8 cellular contexts compared by ENCODE assay signal in the genomic region with DNA sequence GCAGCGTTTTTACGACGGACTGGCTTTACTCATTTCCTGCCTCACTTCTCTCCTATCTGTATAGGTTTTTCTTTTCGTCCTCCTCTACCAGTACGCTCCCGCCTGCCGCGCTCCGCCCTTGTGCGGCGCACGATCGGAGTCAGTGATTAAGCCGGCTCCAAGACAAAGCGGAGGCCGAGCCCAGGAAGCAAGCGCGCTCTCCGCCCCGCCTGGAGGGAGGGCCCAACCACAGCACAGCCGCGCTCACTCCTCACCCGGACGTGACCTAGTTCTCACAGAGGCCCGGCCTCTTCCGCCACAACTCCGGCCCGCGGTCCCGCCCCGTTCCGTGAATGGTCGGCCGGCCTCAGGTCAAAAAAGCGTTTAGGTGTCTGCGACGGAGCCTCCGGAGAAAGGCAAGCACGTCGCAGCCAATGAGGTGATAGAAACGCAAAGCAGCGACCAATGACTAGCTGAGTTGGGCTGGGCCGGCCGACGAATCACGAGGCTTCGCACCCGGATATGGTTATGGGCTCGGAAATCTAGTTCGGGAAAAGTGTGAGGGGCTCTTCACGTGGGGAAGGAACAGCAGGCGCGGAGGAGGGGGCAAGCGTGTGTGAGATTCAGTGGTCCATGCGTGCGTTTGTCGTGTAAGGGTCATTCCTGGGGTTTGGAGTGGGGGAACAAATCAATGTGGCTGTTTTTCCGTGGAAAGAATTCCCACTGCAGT. TPM values are rescaled to one million over a fixed set of nuclear protein-coding genes. Genes with fewer than 3 reads are reported as not detected.
DNase-seq lines count a peak whose midpoint lies in the region; ATAC-seq and TF ChIP-seq lines count a peak whose summit lies in the region.

A gene with protein sequence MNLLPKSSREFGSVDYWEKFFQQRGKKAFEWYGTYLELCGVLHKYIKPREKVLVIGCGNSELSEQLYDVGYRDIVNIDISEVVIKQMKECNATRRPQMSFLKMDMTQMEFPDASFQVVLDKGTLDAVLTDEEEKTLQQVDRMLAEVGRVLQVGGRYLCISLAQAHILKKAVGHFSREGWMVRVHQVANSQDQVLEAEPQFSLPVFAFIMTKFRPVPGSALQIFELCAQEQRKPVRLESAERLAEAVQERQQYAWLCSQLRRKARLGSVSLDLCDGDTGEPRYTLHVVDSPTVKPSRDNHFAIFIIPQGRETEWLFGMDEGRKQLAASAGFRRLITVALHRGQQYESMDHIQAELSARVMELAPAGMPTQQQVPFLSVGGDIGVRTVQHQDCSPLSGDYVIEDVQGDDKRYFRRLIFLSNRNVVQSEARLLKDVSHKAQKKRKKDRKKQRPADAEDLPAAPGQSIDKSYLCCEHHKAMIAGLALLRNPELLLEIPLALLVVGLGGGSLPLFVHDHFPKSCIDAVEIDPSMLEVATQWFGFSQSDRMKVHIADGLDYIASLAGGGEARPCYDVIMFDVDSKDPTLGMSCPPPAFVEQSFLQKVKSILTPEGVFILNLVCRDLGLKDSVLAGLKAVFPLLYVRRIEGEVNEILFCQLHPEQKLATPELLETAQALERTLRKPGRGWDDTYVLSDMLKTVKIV (plus strand): TSS at position 494 of the 709 bp plus-strand sequence. CDS start 308 bp downstream, outside the sequence.

- peak; percentile 99 for DNase-seq in AG20443 (ENCODE audit: low spot score)
- peak; percentile 96 for DNase-seq in NCI-H510A (lab: John Stamatoyannopoulos, UW)
- DNase-seq in activated CD4-positive, alpha-beta T cell treated with anti-CD3 and anti-CD28 coated beads for 1 hour, result peak; percentile 98
- DNase-seq in cerebellum (ENCODE audit: low spot score), result peak; percentile 100
- peak; percentile 100 for DNase-seq in islet precursor cell
- peak; percentile 94 to 98 (median 98) for DNase-seq in stimulated activated CD4-positive, alpha-beta T cell treated with anti-CD3 and anti-CD28 coated beads, Interleukin-12 subunit alpha, Interleukin-12 subunit beta, amount 100 ng/mL, for 48 hours (ENCODE audit: low read depth in 2 of 3, low spot score in 1 of 3)

- TF ChIP-seq POLR2A in GM19099 (IDR thresholded peaks at IDR 0.05; ENCODE audit: extremely low read depth, insufficient read length, low read depth), result peak; percentile 74

- ATAC-seq in HG03432 (IDR thresholded peaks at IDR 0.05; ENCODE audit: unreplicated experiment), result peak; percentile 99

RNA-seq across cellular contexts. Expression of the gene that starts here (rescaled TPM):
- total RNA-seq in cerebellum, result 15.6 TPM

Comparison
In these comparisons a context has a peak if more than half of its experiments do, and no peak if none do; other contexts are left out.
1. Peak in every context shown above with its lines: DNase-seq and ATAC-seq.